Comparison of ENCODE assay signal across 9 cellular contexts in the genomic region with DNA sequence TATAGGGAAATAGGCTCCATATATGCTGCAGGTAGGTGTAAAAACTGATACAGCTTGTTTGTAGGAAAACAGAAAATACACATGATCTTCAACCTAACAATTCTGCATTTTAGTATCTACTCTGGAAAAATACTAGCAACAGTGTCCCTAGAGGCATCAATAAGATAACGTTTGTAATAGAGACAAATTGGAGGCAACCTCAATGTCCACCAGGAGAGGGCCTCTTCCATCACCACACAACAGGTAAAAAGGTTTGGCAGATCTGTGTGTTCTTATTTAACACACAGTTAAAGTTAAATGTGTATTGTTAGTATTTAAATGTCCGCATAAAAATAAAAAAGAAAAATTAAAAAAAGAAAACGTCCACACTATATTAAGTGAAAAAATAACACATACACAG. TPM values are rescaled to one million over a fixed set of nuclear protein-coding genes. Genes with fewer than 3 reads are reported as not detected.
A peak's percentile ranks its signal among the peaks of the same experiment; 100 is the strongest.
DNase-seq lines count a peak whose midpoint lies in the region; ATAC-seq, FAIRE-seq and TF ChIP-seq lines count a peak whose summit lies in the region.
"Had no signal": no experiment of that assay in that cellular context is flagged by ENCODE, and none has a peak within 500 bp of the region (broad histone marks: within the 10 kb centered on the region; RNA-seq: fewer than 3 reads in every experiment).

No MANE protein-coding gene starts in this region.

- peak; percentile 22 to 62; a peak in 3 of 4 replicates for TF ChIP-seq RAD21 in K562 (CRISPR knock-in tag; conservative IDR thresholded peaks at IDR 0.05 in 1 of 2, IDR thresholded peaks at IDR 0.05 in 1 of 2)

- WGBS in K562 (ENCODE audit: insufficient coverage, low coverage, missing lambda C conversion rate) = 32% methylated on average over 3 of the region's 3 CpGs
- WGBS in tibial nerve, 2 donors = 50 to 59% methylated on average over 3 of the region's 3 CpGs

- no peaks in the 10 kb centered on the region for H4K20me1 ChIP-seq in K562 (replicated peaks; ENCODE audit: control insufficient read depth, insufficient read depth, low read length)
- H4K20me1 ChIP-seq in neural progenitor cell (ENCODE audit: low read depth) = no peaks in the 10 kb centered on the region

- H3K79me2 ChIP-seq in K562 (ENCODE audit: control insufficient read depth, insufficient read depth, low read length) = peaks cover 12% of the 10 kb centered on the region
- peaks cover 6% of the 10 kb centered on the region for H3K79me2 ChIP-seq in neural progenitor cell (ENCODE audit: low read depth)

- in situ Hi-C loops in K562 (cut with MboI) = loop anchor here (25.0 kb wide), 2 partner anchors 305 to 905 kb away; a partner anchor contains a TSS

- peaks cover 51% of the 10 kb centered on the region for H3K4me1 Mint-ChIP-seq in activated naive CD4-positive, alpha-beta T cell treated with anti-CD3 and anti-CD28 coated beads for 36 hours (ENCODE audit: low read depth)
- H3K4me1 Mint-ChIP-seq in neural progenitor cell = peaks cover 9% of the 10 kb centered on the region

- no peak overlapping the region for H3K4me3 ChIP-seq in K562
- H3K4me3 ChIP-seq in neural progenitor cell = no peak overlapping the region
- H3K4me3 ChIP-seq in tibial nerve = no peak overlapping the region

- H3K9me3 ChIP-seq in K562 (replicated peaks; ENCODE audit: control insufficient read depth, insufficient read depth, low read depth, low read length) (no peaks in the 10 kb centered on the region), neural progenitor cell (ENCODE audit: low read depth) (no peaks in the 10 kb centered on the region), tibial nerve (no peaks in the 10 kb centered on the region)

- no peak for DNase-seq in activated naive CD4-positive, alpha-beta T cell treated with anti-CD3 and anti-CD28 coated beads for 36 hours
- no peak for DNase-seq in activated naive CD4-positive, alpha-beta T cell treated with Interleukin-2 at 50 U/mL for 16 hours
- peak; percentile 4 for DNase-seq in NCI-H1105 (lab: John Stamatoyannopoulos, UW)
- peak; percentile 53 to 81 (median 70) for DNase-seq in K562 (ENCODE audit: extremely low read depth in 1 of 4, low spot score in 3 of 4)
- DNase-seq in neural progenitor cell (ENCODE audit: low spot score) = peak; percentile 38
- DNase-seq in midbrain (lab: John Stamatoyannopoulos, UW) = no peak
- DNase-seq in tibial nerve (ENCODE audit: low spot score in 2 of 2) = no peak

- no peak overlapping the region for H3K4me3 Mint-ChIP-seq in activated naive CD4-positive, alpha-beta T cell treated with anti-CD3 and anti-CD28 coated beads for 36 hours
- H3K4me3 Mint-ChIP-seq in neural progenitor cell = no peak overlapping the region

- no TSS peak for BruUV-seq in K562 (replicated peaks; lab: Mats Ljungman, UMichigan)

- peaks cover 0 to 7% of the 10 kb centered on the region in 2 experiments; a peak in 2 of 5 replicates for H3K4me1 ChIP-seq in K562 (replicated peaks in 1 of 2; ENCODE audit: control insufficient read depth in 2 of 2, insufficient read depth in 2 of 2, low read length in 2 of 2)
- H3K4me1 ChIP-seq in neural progenitor cell = peaks cover 5% of the 10 kb centered on the region
- peaks cover 0 to 13% (median 8%) of the 10 kb centered on the region in 4 donors for H3K4me1 ChIP-seq in tibial nerve

- no peak for TF ChIP-seq POLR2A in K562 (conservative IDR thresholded peaks at IDR 0.05)
- TF ChIP-seq POLR2A in tibial nerve (IDR thresholded peaks at IDR 0.05) = no peak

- no peaks in the 10 kb centered on the region for H3K9me1 ChIP-seq in K562 (ENCODE audit: control insufficient read depth, insufficient read depth, low read length)

- ATAC-seq in K562 (peak; percentile 91), HG02885 (IDR thresholded peaks at IDR 0.05; ENCODE audit: poor library complexity, unreplicated experiment) (no peak)

- H3K9ac ChIP-seq in K562 (ENCODE audit: insufficient read depth in 1 of 2, low read depth in 2 of 2, low read length in 2 of 2) (no peak overlapping the region), neural progenitor cell (no peak overlapping the region)

- peak overlapping the region; percentile 41 for H3K27ac Mint-ChIP-seq in activated naive CD4-positive, alpha-beta T cell treated with anti-CD3 and anti-CD28 coated beads for 36 hours
- H3K27ac Mint-ChIP-seq in neural progenitor cell = no peak overlapping the region

- CTCF ChIA-PET in activated naive CD4-positive, alpha-beta T cell treated with anti-CD3 and anti-CD28 coated beads for 36 hours (lab: Charles Lee) = interaction anchor here (0.8 to 8.0 kb wide), 11 partner anchors 13 to 128 kb away, joined by 3 to 130 read pairs (median 5); a partner anchor contains a TSS
- CTCF ChIA-PET in K562 (lab: Yijun Ruan, JAX; ENCODE audit: low intra/inter-chr PET ratio) = interaction anchor here (0.6 to 4.4 kb wide), 5 partner anchors 57 to 892 kb away, joined by 3 to 43 read pairs (median 10); no protein-coding TSS in a partner anchor

- peaks cover 59% of the 10 kb centered on the region for H3K36me3 Mint-ChIP-seq in activated naive CD4-positive, alpha-beta T cell treated with anti-CD3 and anti-CD28 coated beads for 36 hours (ENCODE audit: low read depth)
- H3K36me3 Mint-ChIP-seq in neural progenitor cell = peaks cover 5% of the 10 kb centered on the region

- intact Hi-C loops in activated naive CD4-positive, alpha-beta T cell treated with anti-CD3 and anti-CD28 coated beads for 36 hours (cut with micrococcal nuclease) = loop anchor here (5.0 kb wide), 1 partner anchor 120 kb away; no protein-coding TSS in a partner anchor
- intact Hi-C loops in K562 (cut with micrococcal nuclease) = loop anchor here (5.0 kb wide), 2 partner anchors 200 to 375 kb away; no protein-coding TSS in a partner anchor

- H3K27me3 ChIP-seq in K562 (ENCODE audit: control insufficient read depth in 2 of 2, insufficient read depth in 2 of 2, low read length in 2 of 2) (no peaks in the 10 kb centered on the region), neural progenitor cell (no peaks in the 10 kb centered on the region), tibial nerve (no peaks in the 10 kb centered on the region)

- H2AFZ ChIP-seq in K562 (ENCODE audit: low read depth, low read length) = no peak overlapping the region
- H2AFZ ChIP-seq in neural progenitor cell (replicated peaks) = no peak overlapping the region

- TF ChIP-seq CTCF in K562 (IDR thresholded peaks at IDR 0.05 in 2 of 3, conservative IDR thresholded peaks at IDR 0.05 in 1 of 3; ENCODE audit: insufficient read depth in 2 of 3, low read depth in 1 of 3, low read length in 3 of 3) (peak; percentile 61 to 97 (median 91)), neural progenitor cell (IDR thresholded peaks at IDR 0.05) (peak; percentile 65), tibial nerve (IDR thresholded peaks at IDR 0.05) (peak in 1 of 5 experiments; percentile 7)

- H3K27me3 Mint-ChIP-seq in activated naive CD4-positive, alpha-beta T cell treated with anti-CD3 and anti-CD28 coated beads for 36 hours (ENCODE audit: low read depth) = no peaks in the 10 kb centered on the region
- peaks cover 2% of the 10 kb centered on the region for H3K27me3 Mint-ChIP-seq in neural progenitor cell (ENCODE audit: insufficient read depth, low read depth)

- H3K36me3 ChIP-seq in K562 (ENCODE audit: control insufficient read depth, insufficient read depth, low read length) (peaks cover 83% of the 10 kb centered on the region), neural progenitor cell (no peaks in the 10 kb centered on the region), tibial nerve (peaks cover 0 to 92% (median 12%) of the 10 kb centered on the region in 3 donors)

- peak; percentile 76 for FAIRE-seq in K562 (lab: Jason Lieb, UNC)
- FAIRE-seq: colon had no signal

- H3K4me2 ChIP-seq in K562 (ENCODE audit: insufficient read depth, low read length) = no peak overlapping the region
- no peak overlapping the region for H3K4me2 ChIP-seq in neural progenitor cell

- POLR2A ChIA-PET in K562 (lab: Yijun Ruan, JAX) = no interaction called here

- H3K27ac ChIP-seq in K562 (ENCODE audit: extremely low read depth, low read depth, low read length) (no peak overlapping the region), neural progenitor cell (no peak overlapping the region), tibial nerve (no peak overlapping the region)

- H3F3A ChIP-seq in neural progenitor cell (ENCODE audit: low read depth) = peaks cover 4% of the 10 kb centered on the region

- TF ChIP-seq EP300 in K562 (IDR thresholded peaks at IDR 0.05; ENCODE audit: low read length) (no peak), tibial nerve (IDR thresholded peaks at IDR 0.05) (no peak)

- H3K9me3 Mint-ChIP-seq in activated naive CD4-positive, alpha-beta T cell treated with anti-CD3 and anti-CD28 coated beads for 36 hours = no peaks in the 10 kb centered on the region
- H3K9me3 Mint-ChIP-seq in neural progenitor cell = no peaks in the 10 kb centered on the region

RNA-seq across cellular contexts. Expression of a gene that starts 5.4 kb away (rescaled TPM):
- total RNA-seq in activated naive CD4-positive, alpha-beta T cell treated with anti-CD3 and anti-CD28 coated beads for 36 hours = 100 to 1,000 TPM; 116 to 122 TPM
- total RNA-seq in K562 (2011; cell fraction: chromatin; rRNA removed; ENCODE audit: low replicate concordance) = 150 and 157 TPM in 2 replicates
- 80.9 and 87.9 TPM in 2 replicates for total RNA-seq in K562 (2011; cell fraction: nucleolus; rRNA removed)
- 121 and 150 TPM in 2 replicates for total RNA-seq in K562 (2011; cell fraction: nucleoplasm; rRNA removed)
- total RNA-seq in K562 (2014; rRNA removed) (85.9 and 106 TPM in 2 replicates), K562 (2014; rRNA removed; fragmentation: Illumina TruSeq; extraction: Trizol) (92.7 and 93.9 TPM in 2 replicates), K562 (2015; rRNA removed; fragmentation: Illumina TruSeq; extraction: Trizol) (85.1 and 86.5 TPM in 2 replicates), K562 (2021) (81.1 and 82.1 TPM in 2 replicates), neural progenitor cell (ENCODE audit: low replicate concordance) (45.2 and 47.5 TPM in 2 replicates), tibial nerve (10 to 100 TPM; 42.0 to 78.4 (median 60.0) TPM)
- polyA plus RNA-seq in K562 (2011; rRNA removed) (138 and 152 TPM in 2 replicates), K562 (2014; fragmentation: Illumina TruSeq; extraction: Trizol) (111 and 128 TPM in 2 replicates), K562 (2014; fragmentation: Nextera tagmentation; extraction: Ambion mirVana) (100 to 1,000 TPM in 1 of 2 experiments, 10 to 100 TPM in 1; 86.9 to 130 TPM), K562 (2014; rRNA removed) (113 and 131 TPM in 2 replicates)
- polyA plus RNA-seq in K562 (2011; cell fraction: cytosol; rRNA removed) = 91.2 and 121 TPM in 2 replicates
- 209 and 264 TPM in 2 replicates for polyA plus RNA-seq in K562 (2011; cell fraction: nucleus; rRNA removed)
- polyA plus RNA-seq in K562 (2012) = 76.3 and 124 TPM in 2 replicates
- 109 and 116 TPM in 2 replicates for polyA minus RNA-seq in K562 (2011; rRNA and poly(A)+ RNA removed)
- polyA minus RNA-seq in K562 (2011; cell fraction: cytosol; rRNA and poly(A)+ RNA removed) = 50.0 and 50.6 TPM in 2 replicates
- polyA minus RNA-seq in K562 (2011; cell fraction: nucleus; rRNA and poly(A)+ RNA removed) = 51.2 and 78.6 TPM in 2 replicates

RNA-seq across cellular contexts. Expression of a gene that starts 28.5 kb away (rescaled TPM):
- total RNA-seq in activated naive CD4-positive, alpha-beta T cell treated with anti-CD3 and anti-CD28 coated beads for 36 hours = 1 to 10 TPM; 6.5 to 6.7 TPM
- 39.6 and 56.6 TPM in 2 replicates for total RNA-seq in K562 (2011; cell fraction: chromatin; rRNA removed; ENCODE audit: low replicate concordance)
- 27.2 and 29.9 TPM in 2 replicates for total RNA-seq in K562 (2011; cell fraction: nucleolus; rRNA removed)
- total RNA-seq in K562 (2011; cell fraction: nucleoplasm; rRNA removed) = 31.7 and 33.1 TPM in 2 replicates
- 22.5 and 33.6 TPM in 2 replicates for total RNA-seq in K562 (2014; rRNA removed)
- 29.6 and 31.0 TPM in 2 replicates for total RNA-seq in K562 (2014; rRNA removed; fragmentation: Illumina TruSeq; extraction: Trizol)
- 23.3 and 25.7 TPM in 2 replicates for total RNA-seq in K562 (2015; rRNA removed; fragmentation: Illumina TruSeq; extraction: Trizol)
- total RNA-seq in K562 (2021) = 30.2 and 31.6 TPM in 2 replicates
- polyA plus RNA-seq in K562 (2011; rRNA removed) = 30.8 and 33.7 TPM in 2 replicates
- 14.5 and 17.4 TPM in 2 replicates for polyA plus RNA-seq in K562 (2011; cell fraction: cytosol; rRNA removed)
- polyA plus RNA-seq in K562 (2011; cell fraction: nucleus; rRNA removed) = 20.4 and 23.2 TPM in 2 replicates
- polyA plus RNA-seq in K562 (2012) = 17.0 and 17.6 TPM in 2 replicates
- polyA plus RNA-seq in K562 (2014; fragmentation: Illumina TruSeq; extraction: Trizol) = 24.8 and 30.2 TPM in 2 replicates
- 1 to 10 TPM; 4.5 to 5.2 TPM for polyA plus RNA-seq in K562 (2014; fragmentation: Nextera tagmentation; extraction: Ambion mirVana)
- 16.3 and 20.2 TPM in 2 replicates for polyA plus RNA-seq in K562 (2014; rRNA removed)
- 52.0 and 59.7 TPM in 2 replicates for polyA minus RNA-seq in K562 (2011; rRNA and poly(A)+ RNA removed)
- polyA minus RNA-seq in K562 (2011; cell fraction: cytosol; rRNA and poly(A)+ RNA removed) = 21.9 and 25.0 TPM in 2 replicates
- polyA minus RNA-seq in K562 (2011; cell fraction: nucleus; rRNA and poly(A)+ RNA removed) = 13.9 and 20.9 TPM in 2 replicates
- 21.9 and 22.7 TPM in 2 replicates for total RNA-seq in neural progenitor cell (ENCODE audit: low replicate concordance)
- 10 to 100 TPM in 1 of 4 donors, 1 to 10 TPM in 3; 5.4 to 12.7 (median 5.7) TPM for total RNA-seq in tibial nerve

Comparison
In these comparisons a context has a peak if more than half of its experiments do, and no peak if none do; other contexts are left out.
1. DNase-seq: peak in NCI-H1105 (single experiment), K562 (4 of 4) and neural progenitor cell (single experiment); none in activated naive CD4-positive, alpha-beta T cell treated with anti-CD3 and anti-CD28 coated beads for 36 hours (single experiment), activated naive CD4-positive, alpha-beta T cell treated with Interleukin-2 at 50 U/mL for 16 hours (single experiment), midbrain (single experiment) and tibial nerve (0 of 2).